ENCODE assay signal across 9 cellular contexts in the genomic region with DNA sequence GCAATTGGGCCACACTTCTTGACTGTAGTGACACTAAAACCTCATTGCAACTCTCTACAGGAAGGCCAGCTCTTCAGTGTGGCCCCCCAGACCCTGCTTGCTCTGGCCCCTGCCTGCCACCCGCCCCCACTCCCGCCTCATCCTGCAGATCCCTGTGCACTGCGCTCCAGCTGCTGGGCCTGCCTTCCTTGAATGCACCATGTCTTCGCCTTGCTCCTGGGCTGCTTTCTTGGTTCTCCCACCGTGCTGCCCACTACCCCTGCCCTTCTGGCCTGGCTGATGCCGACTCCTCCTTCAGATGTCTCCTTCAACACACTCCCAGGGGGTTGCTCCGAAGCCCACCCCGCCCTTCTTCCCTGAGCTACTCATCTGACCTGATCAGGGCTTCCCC.
DNase-seq lines count a peak whose midpoint lies in the region; TF ChIP-seq lines count a peak whose summit lies in the region.
"Had no signal": no experiment of that assay in that cellular context is flagged by ENCODE, and none has a peak within 500 bp of the region (broad histone marks: within the 10 kb centered on the region; RNA-seq: fewer than 3 reads in every experiment).

No MANE protein-coding gene starts in this region.

- DNase-seq in breast epithelium (ENCODE audit: low spot score in 2 of 2) (no peak), MCF 10A (ENCODE audit: unreplicated experiment) (no peak), nephron progenitor cell (no peak), NCI-H2171 (lab: John Stamatoyannopoulos, UW) (no peak), NCI-H2196 (lab: John Stamatoyannopoulos, UW; ENCODE audit: unreplicated experiment) (no peak), HUDEP-2 (lab: John Stamatoyannopoulos, UW; ENCODE audit: unreplicated experiment in 76 of 76) (no peak)

- no peaks in the 10 kb centered on the region for H3K4me1 ChIP-seq in breast epithelium
- H3K4me1 ChIP-seq in ectodermal cell (ENCODE audit: control insufficient read depth, insufficient read depth, low read length) = peaks cover 26% of the 10 kb centered on the region
- no peaks in the 10 kb centered on the region for H3K4me1 ChIP-seq in urinary bladder (ENCODE audit: insufficient read depth)

- WGBS in ectodermal cell, 2 experiments = 69 to 70% methylated on average over 8 of the region's 8 CpGs
- 69% methylated on average over 8 of the region's 8 CpGs for WGBS in urinary bladder

- H3K9me3 Mint-ChIP-seq in MCF 10A (ENCODE audit: unreplicated experiment) (no peaks in the 10 kb centered on the region), nephron progenitor cell (no peaks in the 10 kb centered on the region)

- no peaks in the 10 kb centered on the region for H3K36me3 ChIP-seq in breast epithelium
- no peaks in the 10 kb centered on the region for H3K36me3 ChIP-seq in ectodermal cell (ENCODE audit: control insufficient read depth, insufficient read depth, low read length)
- no peaks in the 10 kb centered on the region for H3K36me3 ChIP-seq in urinary bladder (ENCODE audit: insufficient read depth)
- H3K36me3 ChIP-seq: ovary had no signal

- H3K4me3 ChIP-seq in breast epithelium (peak overlapping the region in 2 of 3 donors; percentile 47 to 59), ectodermal cell (ENCODE audit: insufficient read depth, low read depth, low read length) (no peak overlapping the region), urinary bladder (ENCODE audit: low read depth, low read length) (no peak overlapping the region)

- H3K27ac ChIP-seq in breast epithelium = peak overlapping the region; percentile 88 to 97
- H3K27ac ChIP-seq in ectodermal cell (ENCODE audit: insufficient read depth, low read depth, low read length, poor library complexity, severe bottlenecking) = peak overlapping the region; percentile 70
- H3K27ac ChIP-seq in urinary bladder (ENCODE audit: low read depth) = peak overlapping the region; percentile 42

- H3K4me3 Mint-ChIP-seq in MCF 10A (ENCODE audit: unreplicated experiment) (no peak overlapping the region), nephron progenitor cell (peak overlapping the region; percentile 39)

- no peaks in the 10 kb centered on the region for H3K27me3 ChIP-seq in breast epithelium
- no peaks in the 10 kb centered on the region for H3K27me3 ChIP-seq in ectodermal cell (ENCODE audit: control insufficient read depth, insufficient read depth, low read length, poor library complexity, severe bottlenecking)
- H3K27me3 ChIP-seq: ovary had no signal

- no peak for TF ChIP-seq POLR2A in breast epithelium (IDR thresholded peaks at IDR 0.05)

- POLR2A ChIA-PET in MCF 10A (lab: Yijun Ruan, JAX) = interaction anchor here (2.5 to 3.0 kb wide), 2 partner anchors 74 to 99 kb away, joined by 25 to 51 read pairs; partner anchors contain the start of genes SIPA1L3 and WDR87

- H3K27me3 Mint-ChIP-seq in MCF 10A (ENCODE audit: insufficient read depth, unreplicated experiment) = no peaks in the 10 kb centered on the region
- H3K27me3 Mint-ChIP-seq in nephron progenitor cell (ENCODE audit: low read depth, poor library complexity) = no peaks in the 10 kb centered on the region

- H3K27ac Mint-ChIP-seq in MCF 10A (ENCODE audit: low read depth, unreplicated experiment) = no peak overlapping the region
- H3K27ac Mint-ChIP-seq in nephron progenitor cell = peak overlapping the region; percentile 54

- CTCF ChIA-PET in MCF 10A (lab: Yijun Ruan, JAX) = interaction anchor here (0.7 to 1.7 kb wide), 5 partner anchors 12 to 400 kb away, joined by 3 to 6 read pairs (median 3); no protein-coding TSS in a partner anchor

- H3K36me3 Mint-ChIP-seq in MCF 10A (ENCODE audit: insufficient read depth, unreplicated experiment) (peaks cover 11% of the 10 kb centered on the region), nephron progenitor cell (ENCODE audit: low read depth) (no peaks in the 10 kb centered on the region)

- H3K9me3 ChIP-seq in breast epithelium = no peaks in the 10 kb centered on the region
- no peaks in the 10 kb centered on the region for H3K9me3 ChIP-seq in ectodermal cell (ENCODE audit: control insufficient read depth, low read length)
- H3K9me3 ChIP-seq: ovary had no signal

- intact Hi-C loops in breast epithelium (cut with DNase I; ENCODE audit: low total_unique reads) = no loop called here
- intact Hi-C loops in MCF 10A (cut with micrococcal nuclease) = no loop called here

- H3K4me1 Mint-ChIP-seq in MCF 10A (ENCODE audit: insufficient read depth, unreplicated experiment) = peaks cover 5% of the 10 kb centered on the region
- peaks cover 22% of the 10 kb centered on the region for H3K4me1 Mint-ChIP-seq in nephron progenitor cell

- BruUV-seq in MCF 10A (replicated peaks; lab: Mats Ljungman, UMichigan) = no TSS peak

- TF ChIP-seq CTCF in breast epithelium (IDR thresholded peaks at IDR 0.05) (no peak), MCF 10A (IDR thresholded peaks at IDR 0.05; ENCODE audit: unreplicated experiment) (no peak), nephron progenitor cell (IDR thresholded peaks at IDR 0.05) (no peak)

Comparison
In these comparisons a context has a peak if more than half of its experiments do, and no peak if none do; other contexts are left out.
1. H3K27ac ChIP-seq: peak in every context shown above with its lines; median percentile 92 in breast epithelium; 70 in ectodermal cell; 42 in urinary bladder.
2. H3K4me3 ChIP-seq: peak in breast epithelium (2 of 3); none in ectodermal cell (single experiment) and urinary bladder (single experiment).